21 cellular contexts compared by ENCODE assay signal in genomic region chr10:20330246-20330645, GRCh38.
"Had no signal": no experiment of that assay in that cellular context is flagged by ENCODE, and none has a peak within 500 bp of the region (broad histone marks: within the 10 kb centered on the region; RNA-seq: fewer than 3 reads in every experiment).

No MANE protein-coding gene starts in this region.

- DNase-seq: IMR-90, Kasumi-1, MM.1S, NCI-H1092 treated with DMSO at 0.1 percent for 48 hours, NCI-H1436, NCI-H187, NCI-H2029, NCI-H2081 treated with DMSO at 0.1 percent for 48 hours, NCI-H226, NCI-H446, NCI-H510A, NCI-H524 treated with DMSO at 0.1 percent for 48 hours, NCI-H69, NCI-H774, PC-3, SHP77 had no signal

- ATAC-seq: HepG2, K562, Panc1, PC-3 had no signal

- H3K9ac ChIP-seq: KMS-11 had no signal

- H3K4me2 ChIP-seq: KMS-11 had no signal

- H3K27ac ChIP-seq: KMS-11, RWPE1 had no signal

- H3K4me3 ChIP-seq: K562 had no signal
